ENCODE assay signal across 1 cellular context in the genomic region with DNA sequence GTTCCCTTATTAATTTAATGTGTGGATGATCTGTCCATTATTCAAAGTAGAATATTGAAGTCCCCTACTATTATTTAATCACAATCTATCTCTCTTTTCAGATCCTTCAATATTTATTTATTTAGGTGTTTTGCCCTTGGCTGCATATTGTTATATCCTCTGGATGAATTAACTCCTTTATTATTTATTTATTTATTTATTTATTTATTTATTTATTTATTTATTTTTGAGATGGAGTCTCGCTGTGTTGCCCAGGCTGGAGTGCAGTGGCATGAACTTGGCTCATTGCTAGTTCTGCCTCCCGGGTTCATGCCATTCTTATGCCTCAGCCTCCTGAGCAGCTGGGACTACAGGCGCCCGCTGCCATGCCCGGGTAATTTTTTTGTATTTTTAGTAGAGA.
TF ChIP-seq lines count a peak whose summit lies in the region.

No MANE protein-coding gene starts in this region.

TF ChIP-seq in HEK293, 187 proteins besides CTCF, POLR2A, EP300 and RAD21 (continued from another document):
- TF ChIP-seq BCL6B (tag by site-specific recombination; IDR thresholded peaks at IDR 0.05) (no peak), KLF7 (tag by site-specific recombination; IDR thresholded peaks at IDR 0.05; ENCODE audit: borderline replicate concordance) (no peak), GLIS2 (tag by site-specific recombination; IDR thresholded peaks at IDR 0.05) (no peak), ZNF292 (tag by site-specific recombination; IDR thresholded peaks at IDR 0.05; ENCODE audit: borderline replicate concordance, low read depth) (no peak), KLF10 (tag by site-specific recombination; IDR thresholded peaks at IDR 0.05) (no peak), ZNF112 (tag by site-specific recombination; IDR thresholded peaks at IDR 0.05) (no peak), ZBTB21 (tag by site-specific recombination; IDR thresholded peaks at IDR 0.05) (no peak), ZNF184 (tag by site-specific recombination; IDR thresholded peaks at IDR 0.05) (no peak)
- TF ChIP-seq, protein P1, sequence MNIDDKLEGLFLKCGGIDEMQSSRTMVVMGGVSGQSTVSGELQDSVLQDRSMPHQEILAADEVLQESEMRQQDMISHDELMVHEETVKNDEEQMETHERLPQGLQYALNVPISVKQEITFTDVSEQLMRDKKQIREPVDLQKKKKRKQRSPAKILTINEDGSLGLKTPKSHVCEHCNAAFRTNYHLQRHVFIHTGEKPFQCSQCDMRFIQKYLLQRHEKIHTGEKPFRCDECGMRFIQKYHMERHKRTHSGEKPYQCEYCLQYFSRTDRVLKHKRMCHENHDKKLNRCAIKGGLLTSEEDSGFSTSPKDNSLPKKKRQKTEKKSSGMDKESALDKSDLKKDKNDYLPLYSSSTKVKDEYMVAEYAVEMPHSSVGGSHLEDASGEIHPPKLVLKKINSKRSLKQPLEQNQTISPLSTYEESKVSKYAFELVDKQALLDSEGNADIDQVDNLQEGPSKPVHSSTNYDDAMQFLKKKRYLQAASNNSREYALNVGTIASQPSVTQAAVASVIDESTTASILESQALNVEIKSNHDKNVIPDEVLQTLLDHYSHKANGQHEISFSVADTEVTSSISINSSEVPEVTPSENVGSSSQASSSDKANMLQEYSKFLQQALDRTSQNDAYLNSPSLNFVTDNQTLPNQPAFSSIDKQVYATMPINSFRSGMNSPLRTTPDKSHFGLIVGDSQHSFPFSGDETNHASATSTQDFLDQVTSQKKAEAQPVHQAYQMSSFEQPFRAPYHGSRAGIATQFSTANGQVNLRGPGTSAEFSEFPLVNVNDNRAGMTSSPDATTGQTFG (tag by site-specific recombination; IDR thresholded peaks at IDR 0.05; ENCODE audit: borderline replicate concordance) = no peak
